ENCODE assay signal across 2 cellular contexts in the genomic region with DNA sequence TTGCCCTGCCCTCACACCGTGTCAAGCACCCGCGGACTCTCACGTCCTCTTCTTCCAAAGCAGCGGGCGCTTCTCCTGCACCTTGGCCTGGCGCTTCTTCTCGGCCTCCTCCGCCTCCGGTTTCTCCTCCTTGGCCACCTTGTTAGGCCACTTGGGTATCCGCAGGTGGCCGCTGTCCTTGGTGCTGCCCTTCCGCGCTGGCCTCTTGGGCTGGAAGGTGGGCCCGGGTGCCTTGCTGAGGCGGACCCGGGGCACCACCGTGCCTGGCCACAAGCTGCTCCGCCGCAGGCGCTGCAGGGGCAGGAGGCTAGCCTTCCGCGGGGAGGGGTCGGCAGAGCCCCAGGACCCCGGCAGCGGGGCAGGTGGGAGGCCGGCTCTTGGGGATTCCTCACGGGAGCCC.
TF ChIP-seq lines count a peak whose summit lies in the region.

No MANE protein-coding gene starts in this region.

TF ChIP-seq in A549, 52 proteins besides CTCF, POLR2A, EP300 and RAD21:
- TF ChIP-seq, protein P1, sequence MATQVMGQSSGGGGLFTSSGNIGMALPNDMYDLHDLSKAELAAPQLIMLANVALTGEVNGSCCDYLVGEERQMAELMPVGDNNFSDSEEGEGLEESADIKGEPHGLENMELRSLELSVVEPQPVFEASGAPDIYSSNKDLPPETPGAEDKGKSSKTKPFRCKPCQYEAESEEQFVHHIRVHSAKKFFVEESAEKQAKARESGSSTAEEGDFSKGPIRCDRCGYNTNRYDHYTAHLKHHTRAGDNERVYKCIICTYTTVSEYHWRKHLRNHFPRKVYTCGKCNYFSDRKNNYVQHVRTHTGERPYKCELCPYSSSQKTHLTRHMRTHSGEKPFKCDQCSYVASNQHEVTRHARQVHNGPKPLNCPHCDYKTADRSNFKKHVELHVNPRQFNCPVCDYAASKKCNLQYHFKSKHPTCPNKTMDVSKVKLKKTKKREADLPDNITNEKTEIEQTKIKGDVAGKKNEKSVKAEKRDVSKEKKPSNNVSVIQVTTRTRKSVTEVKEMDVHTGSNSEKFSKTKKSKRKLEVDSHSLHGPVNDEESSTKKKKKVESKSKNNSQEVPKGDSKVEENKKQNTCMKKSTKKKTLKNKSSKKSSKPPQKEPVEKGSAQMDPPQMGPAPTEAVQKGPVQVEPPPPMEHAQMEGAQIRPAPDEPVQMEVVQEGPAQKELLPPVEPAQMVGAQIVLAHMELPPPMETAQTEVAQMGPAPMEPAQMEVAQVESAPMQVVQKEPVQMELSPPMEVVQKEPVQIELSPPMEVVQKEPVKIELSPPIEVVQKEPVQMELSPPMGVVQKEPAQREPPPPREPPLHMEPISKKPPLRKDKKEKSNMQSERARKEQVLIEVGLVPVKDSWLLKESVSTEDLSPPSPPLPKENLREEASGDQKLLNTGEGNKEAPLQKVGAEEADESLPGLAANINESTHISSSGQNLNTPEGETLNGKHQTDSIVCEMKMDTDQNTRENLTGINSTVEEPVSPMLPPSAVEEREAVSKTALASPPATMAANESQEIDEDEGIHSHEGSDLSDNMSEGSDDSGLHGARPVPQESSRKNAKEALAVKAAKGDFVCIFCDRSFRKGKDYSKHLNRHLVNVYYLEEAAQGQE (IDR thresholded peaks at IDR 0.05): peak; percentile 33; the same call in 1 of the 2 replicates

TF ChIP-seq in GM23338, 12 proteins besides CTCF, POLR2A, EP300 and RAD21:
- TF ChIP-seq, protein P1 (IDR thresholded peaks at IDR 0.05; ENCODE audit: unreplicated experiment): peak; percentile 67
